In genomic region chr1:2984399-2985061, GRCh38 we compare ENCODE assay signal across 22 cellular contexts. TPM values are rescaled to one million over a fixed set of nuclear protein-coding genes. Genes with fewer than 3 reads are reported as not detected.
DNase-seq lines count a peak whose midpoint lies in the region; ATAC-seq, FAIRE-seq and TF ChIP-seq lines count a peak whose summit lies in the region.
"Had no signal": no experiment of that assay in that cellular context is flagged by ENCODE, and none has a peak within 500 bp of the region (broad histone marks: within the 10 kb centered on the region; RNA-seq: fewer than 3 reads in every experiment).

No MANE protein-coding gene starts in this region.

- intact Hi-C loops in mucosa of descending colon (cut with DNase I, micrococcal nuclease) = no loop called here
- intact Hi-C loops in activated CD4-positive, alpha-beta memory T cell treated with anti-CD3 and anti-CD28 coated beads for 36 hours (cut with micrococcal nuclease) = no loop called here

- H3K4me1 ChIP-seq in mucosa of descending colon (ENCODE audit: low read depth) (no peaks in the 10 kb centered on the region), suprapubic skin (no peaks in the 10 kb centered on the region)

- no peak for TF ChIP-seq POLR2A in suprapubic skin (IDR thresholded peaks at IDR 0.05)

- no peak for FAIRE-seq in RCC 7860 (lab: Jason Lieb, UNC)
- FAIRE-seq: A204.1, G401.6 had no signal

- POLR2A ChIA-PET in activated CD4-positive, alpha-beta memory T cell treated with anti-CD3 and anti-CD28 coated beads for 36 hours (lab: Charles Lee) = no interaction called here

- no peak for TF ChIP-seq EP300 in suprapubic skin (IDR thresholded peaks at IDR 0.05)

- no peaks in the 10 kb centered on the region for H3K4me1 Mint-ChIP-seq in activated naive CD4-positive, alpha-beta T cell treated with anti-CD3 and anti-CD28 coated beads, Interleukin-2, amount 10 ng/mL, durations not matched to agents 7 days and 5 days
- H3K4me1 Mint-ChIP-seq in chondrocyte (ENCODE audit: low read depth) = peaks cover 2% of the 10 kb centered on the region
- H3K4me1 Mint-ChIP-seq in activated CD4-positive, alpha-beta memory T cell treated with anti-CD3 and anti-CD28 coated beads for 36 hours (ENCODE audit: low read depth) = no peaks in the 10 kb centered on the region
- H3K4me1 Mint-ChIP-seq: CD8-positive, alpha-beta memory T cell had no signal

- H3K36me3 ChIP-seq in mucosa of descending colon (ENCODE audit: low read depth) (no peaks in the 10 kb centered on the region), suprapubic skin (no peaks in the 10 kb centered on the region)
- H3K36me3 ChIP-seq: BLaER1 treated with 17β-estradiol and CSF1 and Interleukin-3, amounts not matched to agents 10 nM and 100 nM had no signal

- peaks cover 63% of the 10 kb centered on the region for H3K27me3 ChIP-seq in suprapubic skin
- H3K27me3 ChIP-seq: BLaER1 treated with 17β-estradiol and CSF1 and Interleukin-3, amounts not matched to agents 10 nM and 100 nM had no signal

- no peak for ATAC-seq in mucosa of descending colon

- no peaks in the 10 kb centered on the region for H3K27me3 Mint-ChIP-seq in activated naive CD4-positive, alpha-beta T cell treated with anti-CD3 and anti-CD28 coated beads, Interleukin-2, amount 10 ng/mL, durations not matched to agents 7 days and 5 days
- H3K27me3 Mint-ChIP-seq in chondrocyte (ENCODE audit: low read depth) = peaks cover 2% of the 10 kb centered on the region
- peaks cover 2% of the 10 kb centered on the region for H3K27me3 Mint-ChIP-seq in activated CD4-positive, alpha-beta memory T cell treated with anti-CD3 and anti-CD28 coated beads for 36 hours

- CTCF ChIA-PET in activated naive CD4-positive, alpha-beta T cell treated with anti-CD3 and anti-CD28 coated beads, Interleukin-2, amount 10 ng/mL, durations not matched to agents 7 days and 5 days (lab: Charles Lee) = no interaction called here
- CTCF ChIA-PET in activated CD4-positive, alpha-beta memory T cell treated with anti-CD3 and anti-CD28 coated beads for 36 hours (lab: Charles Lee) = no interaction called here

- no peak overlapping the region for H3K27ac ChIP-seq in suprapubic skin
- H3K27ac ChIP-seq: BLaER1 treated with 17β-estradiol and CSF1 and Interleukin-3, amounts not matched to agents 10 nM and 100 nM; GM23248; KMS-11; RWPE1 had no signal

- H3K36me3 Mint-ChIP-seq in activated naive CD4-positive, alpha-beta T cell treated with anti-CD3 and anti-CD28 coated beads, Interleukin-2, amount 10 ng/mL, durations not matched to agents 7 days and 5 days = no peaks in the 10 kb centered on the region
- H3K36me3 Mint-ChIP-seq in chondrocyte (ENCODE audit: low read depth) = no peaks in the 10 kb centered on the region
- H3K36me3 Mint-ChIP-seq in activated CD4-positive, alpha-beta memory T cell treated with anti-CD3 and anti-CD28 coated beads for 36 hours = no peaks in the 10 kb centered on the region

- 20% methylated on average over 1 of the region's 12 CpGs for WGBS in suprapubic skin

- H3K27ac Mint-ChIP-seq in activated naive CD4-positive, alpha-beta T cell treated with anti-CD3 and anti-CD28 coated beads, Interleukin-2, amount 10 ng/mL, durations not matched to agents 7 days and 5 days = no peak overlapping the region
- H3K27ac Mint-ChIP-seq in chondrocyte (ENCODE audit: unreplicated experiment) = no peak overlapping the region
- H3K27ac Mint-ChIP-seq in activated CD4-positive, alpha-beta memory T cell treated with anti-CD3 and anti-CD28 coated beads for 36 hours = no peak overlapping the region
- H3K27ac Mint-ChIP-seq: CD8-positive, alpha-beta memory T cell had no signal

- H3K9me3 ChIP-seq in mucosa of descending colon (no peaks in the 10 kb centered on the region), suprapubic skin (no peaks in the 10 kb centered on the region)
- H3K9me3 ChIP-seq: BLaER1 treated with 17β-estradiol and CSF1 and Interleukin-3, amounts not matched to agents 10 nM and 100 nM had no signal

- H3K9me3 Mint-ChIP-seq in activated naive CD4-positive, alpha-beta T cell treated with anti-CD3 and anti-CD28 coated beads, Interleukin-2, amount 10 ng/mL, durations not matched to agents 7 days and 5 days = no peaks in the 10 kb centered on the region
- H3K9me3 Mint-ChIP-seq in chondrocyte (ENCODE audit: low read depth) = peaks cover 13% of the 10 kb centered on the region
- H3K9me3 Mint-ChIP-seq in activated CD4-positive, alpha-beta memory T cell treated with anti-CD3 and anti-CD28 coated beads for 36 hours = no peaks in the 10 kb centered on the region
- H3K9me3 Mint-ChIP-seq: CD8-positive, alpha-beta memory T cell had no signal

- no peak for TF ChIP-seq CTCF in chondrocyte (IDR thresholded peaks at IDR 0.05)
- TF ChIP-seq CTCF in mucosa of descending colon (IDR thresholded peaks at IDR 0.05) = no peak
- no peak for TF ChIP-seq CTCF in suprapubic skin (IDR thresholded peaks at IDR 0.05)

- DNase-seq in activated naive CD4-positive, alpha-beta T cell treated with anti-CD3 and anti-CD28 coated beads, Interleukin-2, amount 10 ng/mL, durations not matched to agents 7 days and 5 days = peak; percentile 11
- no peak for DNase-seq in activated naive CD4-positive, alpha-beta T cell treated with anti-CD3 and anti-CD28 coated beads, Interleukin-2, amount 50 U/mL, for 16 hours
- DNase-seq in chondrocyte (ENCODE audit: low spot score) = peak; percentile 63
- peak in 2 of 3 donors; percentile 2 to 20 for DNase-seq in mucosa of descending colon
- DNase-seq in suprapubic skin (ENCODE audit: low spot score in 2 of 2) = peak; percentile 42 to 55
- DNase-seq in activated CD4-positive, alpha-beta memory T cell treated with anti-CD3 and anti-CD28 coated beads for 36 hours = no peak
- DNase-seq in RCC 7860 (ENCODE audit: low spot score) = no peak
- no peak for DNase-seq in MV-4-11 (lab: John Stamatoyannopoulos, UW)
- DNase-seq: CD8-positive, alpha-beta memory T cell; DND-41; GM23248; NCI-H1048; NCI-H1436 treated with DMSO at 0.1 percent for 48 hours; NCI-H2081; NCI-H510A; NCI-H774 had no signal

- no peak overlapping the region for H3K4me3 ChIP-seq in mucosa of descending colon
- no peak overlapping the region for H3K4me3 ChIP-seq in suprapubic skin
- H3K4me3 ChIP-seq: BLaER1 treated with 17β-estradiol and CSF1 and Interleukin-3, amounts not matched to agents 10 nM and 100 nM; GM23248 had no signal

- no peak overlapping the region for H3K4me3 Mint-ChIP-seq in activated naive CD4-positive, alpha-beta T cell treated with anti-CD3 and anti-CD28 coated beads, Interleukin-2, amount 10 ng/mL, durations not matched to agents 7 days and 5 days
- H3K4me3 Mint-ChIP-seq in chondrocyte (ENCODE audit: unreplicated experiment) = no peak overlapping the region
- H3K4me3 Mint-ChIP-seq in activated CD4-positive, alpha-beta memory T cell treated with anti-CD3 and anti-CD28 coated beads for 36 hours = no peak overlapping the region
- H3K4me3 Mint-ChIP-seq: CD8-positive, alpha-beta memory T cell had no signal

RNA-seq across cellular contexts. Expression of gene ACTRT2, which starts 36.7 kb away (rescaled TPM):
- not detected in 3 replicates for total RNA-seq in chondrocyte
- total RNA-seq in mucosa of descending colon = not detected
- total RNA-seq in suprapubic skin = not detected
- total RNA-seq in activated CD4-positive, alpha-beta memory T cell treated with anti-CD3 and anti-CD28 coated beads for 36 hours = not detected
- total RNA-seq: CD8-positive, alpha-beta memory T cell; GM23248; M059J had no signal

Comparison
In these comparisons a context has a peak if more than half of its experiments do, and no peak if none do; other contexts are left out.
1. DNase-seq: peak in activated naive CD4-positive, alpha-beta T cell treated with anti-CD3 and anti-CD28 coated beads, Interleukin-2, amount 10 ng/mL, durations not matched to agents 7 days and 5 days (single experiment), chondrocyte (single experiment), mucosa of descending colon (2 of 3) and suprapubic skin (2 of 2); none in activated naive CD4-positive, alpha-beta T cell treated with anti-CD3 and anti-CD28 coated beads, Interleukin-2, amount 50 U/mL, for 16 hours (single experiment), activated CD4-positive, alpha-beta memory T cell treated with anti-CD3 and anti-CD28 coated beads for 36 hours (single experiment), RCC 7860 (single experiment) and MV-4-11 (single experiment).